ENCODE assay signal across 2 cellular contexts in genomic region chr10:73878365-73878764, GRCh38.
TF ChIP-seq lines count a peak whose summit lies in the region.

No MANE protein-coding gene starts in this region.

TF ChIP-seq in HEK293, 187 proteins besides CTCF, POLR2A, EP300 and RAD21:
- TF ChIP-seq ZNF133 (tag by site-specific recombination; IDR thresholded peaks at IDR 0.05) (no peak), ZNF121 (tag by site-specific recombination; IDR thresholded peaks at IDR 0.05) (peak; percentile 86), PRDM10 (tag by site-specific recombination; IDR thresholded peaks at IDR 0.05) (peak; percentile 41; the same call in 1 of the 2 replicates), ZBTB20 (tag by site-specific recombination; IDR thresholded peaks at IDR 0.05) (no peak)
TF ChIP-seq in HEK293: peak in this region for 2.

TF ChIP-seq in K562, 482 proteins besides CTCF, POLR2A, EP300 and RAD21:
- TF ChIP-seq RBM25 (IDR thresholded peaks at IDR 0.05; ENCODE audit: low read depth, low read length, severe bottlenecking) (peak; percentile 23), ZNF121 (CRISPR knock-in tag; conservative IDR thresholded peaks at IDR 0.05) (peak; percentile 92), KDM1A (IDR thresholded peaks at IDR 0.05) (0 out of 4 replicates have a peak, but pooled peaks of 1 of the 2 experiments have one; percentile 23), BCOR (IDR thresholded peaks at IDR 0.05) (peak; percentile 34; the same call in 1 of the 2 replicates), ARHGAP35 (IDR thresholded peaks at IDR 0.05; ENCODE audit: partially characterized antibody) (no peak)
